Comparison of ENCODE assay signal across 33 cellular contexts in the genomic region with DNA sequence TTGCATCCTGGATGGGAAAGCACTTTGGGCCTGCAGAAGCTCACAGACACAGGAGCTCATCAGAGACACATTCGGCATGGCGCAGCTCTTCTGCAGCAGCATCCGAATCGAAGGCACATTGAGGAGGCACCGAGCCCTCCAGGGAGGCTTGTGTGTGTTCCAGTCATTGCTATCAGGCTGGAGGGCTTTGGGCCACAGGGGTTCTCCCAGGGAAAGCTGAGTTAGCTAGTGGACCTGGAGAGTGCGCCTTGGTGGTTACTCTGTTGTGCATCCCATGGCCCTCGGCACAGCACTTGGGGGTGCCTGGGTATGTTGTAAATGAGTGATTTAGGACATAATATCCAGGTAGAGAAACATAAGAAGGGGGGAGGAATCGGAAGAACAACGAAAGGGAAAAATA.
"Had no signal": no experiment of that assay in that cellular context is flagged by ENCODE, and none has a peak within 500 bp of the region (broad histone marks: within the 10 kb centered on the region; RNA-seq: fewer than 3 reads in every experiment).

No MANE protein-coding gene starts in this region.

- H3K9me3 ChIP-seq: MG63 had no signal

- H3K4me2 ChIP-seq: KMS-11 had no signal

- DNase-seq: Karpas-422, Kasumi-1, MG63, MM.1S, MV-4-11, NCI-H1048, NCI-H1092, NCI-H1092 treated with DMSO at 0.1 percent for 48 hours, NCI-H1105, NCI-H1105 treated with DMSO at 0.1 percent for 48 hours, NCI-H1417, NCI-H1417 treated with DMSO at 0.1 percent for 48 hours, NCI-H1436, NCI-H1436 treated with DMSO at 0.1 percent for 48 hours, NCI-H146, NCI-H1694, NCI-H1694 treated with DMSO at 0.1 percent for 48 hours, NCI-H187, NCI-H187 treated with DMSO at 0.1 percent for 48 hours, NCI-H1930, NCI-H2029, NCI-H2029 treated with DMSO at 0.1 percent for 48 hours, NCI-H2081, NCI-H2081 treated with DMSO at 0.1 percent for 48 hours, NCI-H2107, NCI-H2171, NCI-H2171 treated with DMSO at 0.1 percent for 48 hours, NCI-H2227 treated with DMSO at 0.1 percent for 48 hours, NCI-H226, NCI-H446, NCI-H446 treated with DMSO at 0.1 percent for 48 hours, NCI-H510A had no signal

- H3K4me3 ChIP-seq: MG63 had no signal

- H3K36me3 ChIP-seq: MG63 had no signal

- H3K27ac ChIP-seq: KMS-11 had no signal

- H3K27me3 ChIP-seq: MG63 had no signal
